In the genomic region with DNA sequence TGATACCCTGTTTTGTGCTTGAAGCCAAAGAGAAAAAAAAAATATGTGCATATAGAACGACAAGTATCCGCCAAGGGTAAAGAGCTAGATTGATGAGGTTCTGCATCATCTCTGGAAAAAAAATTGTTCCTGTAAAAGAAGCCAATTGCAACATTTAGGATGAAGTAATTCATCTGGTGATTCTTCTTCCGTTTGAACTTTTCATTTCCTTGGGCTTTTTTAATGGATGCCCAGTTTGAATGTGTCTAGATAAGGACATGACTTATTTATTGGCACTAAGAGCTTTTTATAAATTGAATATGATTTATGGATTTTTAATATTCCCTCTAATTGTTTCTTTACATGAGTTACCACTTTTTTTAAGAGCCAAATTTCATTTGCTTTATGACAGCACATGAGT, we compare ENCODE assay signal across 19 cellular contexts. TPM values are rescaled to one million over a fixed set of nuclear protein-coding genes. Genes with fewer than 3 reads are reported as not detected.
A peak's percentile ranks its signal among the peaks of the same experiment; 100 is the strongest.
DNase-seq lines count a peak whose midpoint lies in the region; ATAC-seq and TF ChIP-seq lines count a peak whose summit lies in the region.
"Had no signal": no experiment of that assay in that cellular context is flagged by ENCODE, and none has a peak within 500 bp of the region (broad histone marks: within the 10 kb centered on the region; RNA-seq: fewer than 3 reads in every experiment).

No MANE protein-coding gene starts in this region.

- intact Hi-C loops in MCF 10A (cut with micrococcal nuclease), result no loop called here
- intact Hi-C loops in mammary epithelial cell (cut with micrococcal nuclease), result no loop called here

- H3K27ac ChIP-seq in mammary epithelial cell (ENCODE audit: insufficient read depth, low read depth, low read length), result no peak overlapping the region

- in situ Hi-C loops in mammary epithelial cell (cut with MboI; ENCODE audit: low sequenced_read_pairs in 2 of 2), result no loop called here

- BruUV-seq in MCF 10A (replicated peaks; lab: Mats Ljungman, UMichigan) (no TSS peak), mammary epithelial cell (replicated peaks; lab: Mats Ljungman, UMichigan) (no TSS peak)

- H3K4me1 ChIP-seq in mammary epithelial cell (ENCODE audit: insufficient read depth, low read length), result no peaks in the 10 kb centered on the region
- H3K4me1 ChIP-seq: BE2C had no signal

- H3K4me3 ChIP-seq in mammary epithelial cell (replicated peaks in 1 of 3; ENCODE audit: insufficient read depth in 1 of 3, low read depth in 2 of 3, low read length in 3 of 3) (no peak overlapping the region), fibroblast of mammary gland (ENCODE audit: control insufficient read depth, low read depth, low read length) (no peak overlapping the region)
- H3K4me3 ChIP-seq: HAP-1 had no signal

- TF ChIP-seq CTCF in MCF 10A (IDR thresholded peaks at IDR 0.05; ENCODE audit: unreplicated experiment), result no peak
- TF ChIP-seq CTCF in mammary epithelial cell (conservative IDR thresholded peaks at IDR 0.05 in 1 of 2, IDR thresholded peaks at IDR 0.05 in 1 of 2; ENCODE audit: extremely low read depth in 1 of 2, insufficient read depth in 1 of 2, low read depth in 1 of 2, low read length in 2 of 2), result no peak
- no peak for TF ChIP-seq CTCF in fibroblast of mammary gland (conservative IDR thresholded peaks at IDR 0.05; ENCODE audit: control insufficient read depth, insufficient read depth, low read depth, low read length)
- TF ChIP-seq CTCF in omental fat pad (IDR thresholded peaks at IDR 0.05), result no peak

- POLR2A ChIA-PET in MCF 10A (lab: Yijun Ruan, JAX), result interaction anchor here (0.7 kb wide), 1 partner anchor 287 kb away, joined by 3 read pairs; no protein-coding TSS in a partner anchor

- peak; percentile 4 for DNase-seq in MCF 10A (ENCODE audit: unreplicated experiment)
- DNase-seq in mammary epithelial cell, result no peak
- peak; percentile 54 for DNase-seq in amniotic epithelial cell (ENCODE audit: low read depth)
- peak; percentile 39 for DNase-seq in fibroblast of mammary gland (ENCODE audit: low read depth)
- DNase-seq in omental fat pad (ENCODE audit: low spot score), result no peak
- DNase-seq in DMS53 treated with DMSO at 0.1 percent for 48 hours (lab: John Stamatoyannopoulos, UW; ENCODE audit: unreplicated experiment), result no peak
- DNase-seq in OCI-M1 (lab: John Stamatoyannopoulos, UW), result no peak
- DNase-seq: ACHN; BE2C; C1 segment of cervical spinal cord; CD4-positive, CD25-positive, alpha-beta regulatory T cell; CD8-positive, alpha-beta memory T cell; COR-L47; DMS 273 treated with DMSO at 0.1 percent for 48 hours; DMS53 had no signal

- H3K27ac Mint-ChIP-seq in MCF 10A (ENCODE audit: low read depth, unreplicated experiment), result no peak overlapping the region
- H3K27ac Mint-ChIP-seq: CD4-positive, CD25-positive, alpha-beta regulatory T cell; CD8-positive, alpha-beta memory T cell; IgD-negative memory B cell had no signal

- no peak overlapping the region for H3K4me3 Mint-ChIP-seq in MCF 10A (ENCODE audit: unreplicated experiment)
- H3K4me3 Mint-ChIP-seq: CD4-positive, CD25-positive, alpha-beta regulatory T cell; CD8-positive, alpha-beta memory T cell; IgD-negative memory B cell had no signal

- H3K9me3 Mint-ChIP-seq in MCF 10A (ENCODE audit: unreplicated experiment), result no peaks in the 10 kb centered on the region
- H3K9me3 Mint-ChIP-seq: IgD-negative memory B cell had no signal

- CTCF ChIA-PET in MCF 10A (lab: Yijun Ruan, JAX), result interaction anchor here (1.3 kb wide), 1 partner anchor 892 kb away, joined by 6 read pairs; no protein-coding TSS in a partner anchor
- CTCF ChIA-PET in mammary epithelial cell (lab: Charles Lee; ENCODE audit: low non-redundant PET), result no interaction called here

- no peaks in the 10 kb centered on the region for H3K79me2 ChIP-seq in mammary epithelial cell (ENCODE audit: insufficient read depth, low read length)

- no peak overlapping the region for H3K9ac ChIP-seq in mammary epithelial cell (ENCODE audit: insufficient read depth, low read length)

- H3K9me3 ChIP-seq in mammary epithelial cell (replicated peaks; ENCODE audit: insufficient read depth, low read length), result no peaks in the 10 kb centered on the region
- H3K9me3 ChIP-seq: BE2C, HAP-1 had no signal

- dilution Hi-C loops in mammary epithelial cell (cut with HindIII; ENCODE audit: low sequenced_read_pairs), result no loop called here

- no peaks in the 10 kb centered on the region for H3K27me3 Mint-ChIP-seq in MCF 10A (ENCODE audit: insufficient read depth, unreplicated experiment)
- H3K27me3 Mint-ChIP-seq: CD4-positive, CD25-positive, alpha-beta regulatory T cell; CD8-positive, alpha-beta memory T cell; IgD-negative memory B cell had no signal

- H3K4me1 Mint-ChIP-seq in MCF 10A (ENCODE audit: insufficient read depth, unreplicated experiment), result no peaks in the 10 kb centered on the region

- no peaks in the 10 kb centered on the region for H3K27me3 ChIP-seq in mammary epithelial cell (ENCODE audit: insufficient read depth, low read length)

- WGBS in mammary epithelial cell (ENCODE audit: low coverage, missing lambda C conversion rate), result 67% methylated on average over 3 of the region's 3 CpGs

- no peak overlapping the region for H3K4me2 ChIP-seq in mammary epithelial cell (ENCODE audit: insufficient read depth, low read depth, low read length)

- peak; percentile 73 for ATAC-seq in omental fat pad (ENCODE audit: low FRiP score)
- ATAC-seq in HG03520 (IDR thresholded peaks at IDR 0.05; ENCODE audit: unreplicated experiment), result no peak
- ATAC-seq: HepG2 had no signal

- no peaks in the 10 kb centered on the region for H3K36me3 ChIP-seq in mammary epithelial cell (ENCODE audit: insufficient read depth, low read length)
- H3K36me3 ChIP-seq: BE2C, HAP-1 had no signal

- no peaks in the 10 kb centered on the region for H3K36me3 Mint-ChIP-seq in MCF 10A (ENCODE audit: insufficient read depth, unreplicated experiment)
- H3K36me3 Mint-ChIP-seq: CD4-positive, CD25-positive, alpha-beta regulatory T cell; CD8-positive, alpha-beta memory T cell; IgD-negative memory B cell had no signal

- H2AFZ ChIP-seq in mammary epithelial cell (ENCODE audit: low read depth, low read length), result no peak overlapping the region

- H4K20me1 ChIP-seq in mammary epithelial cell (ENCODE audit: insufficient read depth, low read length), result no peaks in the 10 kb centered on the region

RNA-seq across cellular contexts. Expression of gene NPAS3, which starts 38.1 kb away (rescaled TPM):
- total RNA-seq in MCF 10A (2022) (0.35 and 0.79 TPM in 2 replicates), mammary epithelial cell (under 1 TPM in 1 of 2 donors, not detected in 1; 0.33 TPM), omental fat pad (1 to 10 TPM in 3 of 4 donors, under 1 TPM in 1; 0.79 to 6.0 (median 2.5) TPM)
- 0.01 TPM for polyA plus RNA-seq in mammary epithelial cell
- not detected for polyA minus RNA-seq in mammary epithelial cell
- total RNA-seq: CD4-positive, CD25-positive, alpha-beta regulatory T cell; CD8-positive, alpha-beta memory T cell; HepG2 had no signal
- polyA plus RNA-seq: CD4-positive, CD25-positive, alpha-beta regulatory T cell; CD8-positive, alpha-beta memory T cell; HepG2; IgD-negative memory B cell had no signal

Comparison
In these comparisons a context has a peak if more than half of its experiments do, and no peak if none do; other contexts are left out.
1. DNase-seq: peak in MCF 10A (single experiment), amniotic epithelial cell (single experiment) and fibroblast of mammary gland (single experiment); none in mammary epithelial cell (single experiment), omental fat pad (single experiment), DMS53 treated with DMSO at 0.1 percent for 48 hours (single experiment) and OCI-M1 (single experiment).